In genomic region chr14:39762576-39763401, GRCh38 we compare ENCODE assay signal across 1 cellular context.
TF ChIP-seq lines count a peak whose summit lies in the region.

No MANE protein-coding gene starts in this region.

TF ChIP-seq in HepG2, 621 proteins besides CTCF, POLR2A, EP300 and RAD21 (continued from another document and continues in another):
- TF ChIP-seq ZHX1 (CRISPR knock-in tag; IDR thresholded peaks at IDR 0.05; ENCODE audit: low read depth) (peak; percentile 93; the same call in 1 of the 2 replicates), ZNF234 (CRISPR knock-in tag; conservative IDR thresholded peaks at IDR 0.05) (0 out of 2 replicates have a peak, but pooled peaks have one; percentile 58), UBTF (CRISPR knock-in tag; IDR thresholded peaks at IDR 0.05) (no peak; the same call in none of the 2 replicates), TMF1 (CRISPR knock-in tag; IDR thresholded peaks at IDR 0.05; ENCODE audit: low read depth) (0 out of 2 replicates have a peak, but pooled peaks have one; percentile 48), NAIF1 (CRISPR knock-in tag; IDR thresholded peaks at IDR 0.05; ENCODE audit: borderline replicate concordance) (peak; percentile 77; the same call in 1 of the 2 replicates), ATF7-NPFF (CRISPR knock-in tag; IDR thresholded peaks at IDR 0.05; ENCODE audit: low read depth) (no peak; the same call in none of the 2 replicates), ADNP (CRISPR knock-in tag; IDR thresholded peaks at IDR 0.05) (no peak), TEF (CRISPR knock-in tag; IDR thresholded peaks at IDR 0.05) (no peak), ZNF646 (CRISPR knock-in tag; IDR thresholded peaks at IDR 0.05) (0 out of 2 replicates have a peak, but pooled peaks have one; percentile 12), MYNN (CRISPR knock-in tag; IDR thresholded peaks at IDR 0.05; ENCODE audit: low read depth) (no peak), ZNF790 (CRISPR knock-in tag; IDR thresholded peaks at IDR 0.05; ENCODE audit: borderline replicate concordance) (no peak; the same call in 1 of the 2 replicates), ZNF530 (CRISPR knock-in tag; IDR thresholded peaks at IDR 0.05; ENCODE audit: low read depth) (0 out of 2 replicates have a peak, but pooled peaks have one; percentile 77), ZNF282 (IDR thresholded peaks at IDR 0.05; ENCODE audit: partially characterized antibody) (no peak), GPN1 (CRISPR knock-in tag; IDR thresholded peaks at IDR 0.05; ENCODE audit: borderline replicate concordance) (no peak; the same call in 1 of the 2 replicates), HNRNPH1 (optimal IDR thresholded peaks at IDR 0.05; ENCODE audit: low read depth, low read length) (no peak), ZMYM4 (CRISPR knock-in tag; IDR thresholded peaks at IDR 0.05) (peak; percentile 99), ZNF496 (CRISPR knock-in tag; IDR thresholded peaks at IDR 0.05; ENCODE audit: insufficient replicate concordance) (no peak), KLF15 (CRISPR knock-in tag; IDR thresholded peaks at IDR 0.05; ENCODE audit: borderline replicate concordance) (no peak), ATM (IDR thresholded peaks at IDR 0.05; ENCODE audit: borderline replicate concordance) (no peak), THAP11 (CRISPR knock-in tag; IDR thresholded peaks at IDR 0.05) (peak; percentile 77), ZNF557 (CRISPR knock-in tag; IDR thresholded peaks at IDR 0.05) (peak; percentile 92), ZNF549 (CRISPR knock-in tag; IDR thresholded peaks at IDR 0.05) (no peak; the same call in 1 of the 2 replicates), ZBTB49 (CRISPR knock-in tag; IDR thresholded peaks at IDR 0.05; ENCODE audit: borderline replicate concordance) (no peak), ZNF709 (CRISPR knock-in tag; IDR thresholded peaks at IDR 0.05) (peak; percentile 81; the same call in 1 of the 2 replicates), ZSCAN22 (CRISPR knock-in tag; IDR thresholded peaks at IDR 0.05) (0 out of 2 replicates have a peak, but pooled peaks have one; percentile 46), ZNF770 (CRISPR knock-in tag; IDR thresholded peaks at IDR 0.05) (no peak), YY1 (IDR thresholded peaks at IDR 0.05; ENCODE audit: insufficient read depth, insufficient replicate concordance, low read depth, low read length) (no peak), HNRNPK (IDR thresholded peaks at IDR 0.05; ENCODE audit: low read depth, low read length, poor library complexity, severe bottlenecking) (no peak), SYNCRIP (IDR thresholded peaks at IDR 0.05; ENCODE audit: insufficient read depth, low read depth, low read length) (no peak), ZBED4 (CRISPR knock-in tag; IDR thresholded peaks at IDR 0.05; ENCODE audit: borderline replicate concordance) (0 out of 2 replicates have a peak, but pooled peaks have one; percentile 29), MIXL1 (CRISPR knock-in tag; IDR thresholded peaks at IDR 0.05) (peak; percentile 95), ATRX (CRISPR knock-in tag; IDR thresholded peaks at IDR 0.05; ENCODE audit: borderline replicate concordance) (no peak)
- TF ChIP-seq, protein P1, sequence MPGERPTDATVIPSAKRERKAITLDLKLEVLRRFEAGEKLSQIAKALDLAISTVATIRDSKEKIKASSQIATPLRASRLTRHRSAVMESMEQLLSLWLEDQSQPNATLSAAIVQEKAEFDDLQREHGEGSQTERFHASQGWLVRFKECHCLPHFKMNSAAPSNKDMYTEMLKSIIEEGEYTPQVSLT (CRISPR knock-in tag; IDR thresholded peaks at IDR 0.05; ENCODE audit: borderline replicate concordance, low read depth), result no peak; the same call in 1 of the 2 replicates
